7 cellular contexts compared by ENCODE assay signal in genomic region chr17:77887464-77888241, GRCh38.
A peak's percentile ranks its signal among the peaks of the same experiment; 100 is the strongest.
DNase-seq lines count a peak whose midpoint lies in the region; ATAC-seq, FAIRE-seq and TF ChIP-seq lines count a peak whose summit lies in the region.

No MANE protein-coding gene starts in this region.

- 4 to 5% methylated on average over 36 to 41 of the region's 44 CpGs for WGBS in upper lobe of left lung, 2 donors

- peak; percentile 98 for FAIRE-seq in HTR-8/SVneo (lab: Jason Lieb, UNC)

- peak overlapping the region; percentile 50; the same call in 1 of the 2 replicates for H3K4me3 ChIP-seq in SK-N-MC
- peak overlapping the region; percentile 74 for H3K4me3 ChIP-seq in left ventricle myocardium inferior
- peak overlapping the region; percentile 35 to 57 (median 50) for H3K4me3 ChIP-seq in upper lobe of left lung

- in situ Hi-C loops in KBM-7 (cut with MboI; ENCODE audit: low pct_unique_long_range_greater_than_20kb, low sequenced_read_pairs) = no loop called here

- H3K9ac ChIP-seq in SK-N-MC (ENCODE audit: insufficient read length) = no peak overlapping the region

- H3K36me3 ChIP-seq in SK-N-MC (ENCODE audit: insufficient read depth, low read length) = no peaks in the 10 kb centered on the region
- no peaks in the 10 kb centered on the region for H3K36me3 ChIP-seq in left ventricle myocardium inferior
- H3K36me3 ChIP-seq in upper lobe of left lung = no peaks in the 10 kb centered on the region

- TF ChIP-seq CTCF in left ventricle myocardium inferior (IDR thresholded peaks at IDR 0.05; ENCODE audit: borderline replicate concordance) = peak; percentile 13
- TF ChIP-seq CTCF in upper lobe of left lung (IDR thresholded peaks at IDR 0.05) = no peak

- H3K27me3 ChIP-seq in left ventricle myocardium inferior (ENCODE audit: low read depth) (peaks cover 3% of the 10 kb centered on the region), upper lobe of left lung (no peaks in the 10 kb centered on the region)

- peak; percentile 82 to 91 for ATAC-seq in upper lobe of left lung (ENCODE audit: low FRiP score in 2 of 2)

- H3K4me1 ChIP-seq in left ventricle myocardium inferior (peaks cover 31% of the 10 kb centered on the region), upper lobe of left lung (peaks cover 17 to 29% (median 22%) of the 10 kb centered on the region in 4 donors)

- intact Hi-C loops in left ventricle myocardium inferior (cut with micrococcal nuclease) (no loop called here), posterior cingulate gyrus (cut with DNase I) (loop anchor here (5.0 kb wide), 1 partner anchor 70 kb away; the partner anchor contains the start of gene TNRC6C)

- H3K9me3 ChIP-seq in SK-N-MC (ENCODE audit: low read depth, low read length) (no peaks in the 10 kb centered on the region), left ventricle myocardium inferior (replicated peaks) (no peaks in the 10 kb centered on the region), upper lobe of left lung (no peaks in the 10 kb centered on the region)

- peak in 1 of 4 donors; percentile 41 for TF ChIP-seq EP300 in upper lobe of left lung (IDR thresholded peaks at IDR 0.05)

- DNase-seq in HTR-8/SVneo (ENCODE audit: insufficient read length, low spot score) (peak; percentile 92), SK-N-MC (ENCODE audit: low read depth, low spot score) (no peak), amygdala (lab: John Stamatoyannopoulos, UW) (peak in 42 of 56 donors; percentile 15 to 88 (median 56)), left ventricle myocardium inferior (peak; percentile 88), posterior cingulate gyrus (peak in 9 of 10 donors; percentile 52 to 94 (median 66)), upper lobe of left lung (peak; percentile 88 to 94), KBM-7 (no peak)

- peak in 2 of 4 donors; percentile 42 to 62 for TF ChIP-seq POLR2A in upper lobe of left lung (IDR thresholded peaks at IDR 0.05)

- no peak overlapping the region for H3K27ac ChIP-seq in SK-N-MC
- peak overlapping the region; percentile 82 for H3K27ac ChIP-seq in left ventricle myocardium inferior (replicated peaks)
- peak overlapping the region; percentile 71 to 87 (median 82) for H3K27ac ChIP-seq in upper lobe of left lung

Comparison
In these comparisons a context has a peak if more than half of its experiments do, and no peak if none do; other contexts are left out.
1. DNase-seq: peak in HTR-8/SVneo (single experiment), amygdala (42 of 56), left ventricle myocardium inferior (single experiment), posterior cingulate gyrus (9 of 10) and upper lobe of left lung (2 of 2); none in SK-N-MC (single experiment) and KBM-7 (single experiment).
2. Peak in every context shown above with its lines, with median percentiles within 50 percentile points of each other: H3K4me3 ChIP-seq.